Comparison of ENCODE assay signal across 16 cellular contexts in the genomic region with DNA sequence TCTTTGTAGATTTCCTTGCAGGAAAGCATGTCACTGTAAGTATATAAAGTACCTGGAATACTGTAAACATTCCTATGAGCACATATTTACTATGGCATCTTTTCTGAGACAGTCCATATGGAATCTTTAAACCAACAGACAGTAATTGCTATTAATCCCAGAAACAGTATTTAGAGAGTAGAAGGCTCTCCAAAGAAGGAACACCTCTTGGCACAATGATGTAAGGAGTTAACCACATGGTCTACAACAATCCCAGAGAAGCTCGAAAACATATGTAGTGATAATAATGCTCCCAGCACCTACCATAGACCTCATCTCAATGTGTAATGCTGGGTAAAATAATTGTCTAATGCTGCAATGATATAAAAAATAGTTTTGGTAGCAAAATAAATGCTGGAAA. TPM values are rescaled to one million over a fixed set of nuclear protein-coding genes. Genes with fewer than 3 reads are reported as not detected.
DNase-seq lines count a peak whose midpoint lies in the region; ATAC-seq and TF ChIP-seq lines count a peak whose summit lies in the region.
"Had no signal": no experiment of that assay in that cellular context is flagged by ENCODE, and none has a peak within 500 bp of the region (broad histone marks: within the 10 kb centered on the region; RNA-seq: fewer than 3 reads in every experiment).

No MANE protein-coding gene starts in this region.

- H3K9me3 ChIP-seq in heart right ventricle (no peaks in the 10 kb centered on the region), right cardiac atrium (ENCODE audit: control insufficient read depth, low read length) (no peaks in the 10 kb centered on the region)

- peaks cover 0 to 87% (median 2%) of the 10 kb centered on the region in 9 donors for H3K36me3 ChIP-seq in heart right ventricle

- WGBS in heart right ventricle, 2 donors: 38 to 42% methylated on average over 1 of the region's 1 CpG
- WGBS in right cardiac atrium: 53% methylated on average over 1 of the region's 1 CpG

- no peaks in the 10 kb centered on the region for H3K9me3 Mint-ChIP-seq in brain
- no peaks in the 10 kb centered on the region for H3K9me3 Mint-ChIP-seq in activated naive CD8-positive, alpha-beta T cell treated with anti-CD3 and anti-CD28 coated beads for 36 hours
- H3K9me3 Mint-ChIP-seq: CD14-positive monocyte, IgD-negative memory B cell had no signal

- no peak overlapping the region for H3K4me3 ChIP-seq in heart right ventricle
- no peak overlapping the region for H3K4me3 ChIP-seq in right cardiac atrium (ENCODE audit: low read length)
- H3K4me3 ChIP-seq: SK-N-MC had no signal

- ATAC-seq in heart right ventricle (no peak), right cardiac atrium (no peak)

- H3K4me1 ChIP-seq in heart right ventricle: peaks cover 13 to 76% (median 64%) of the 10 kb centered on the region in 9 donors
- H3K4me1 ChIP-seq in right cardiac atrium (ENCODE audit: control insufficient read depth, insufficient read depth, low read length): peaks cover 9% of the 10 kb centered on the region

- H3K27ac ChIP-seq in heart right ventricle (peak overlapping the region in 6 of 10 donors; percentile 4 to 68 (median 58)), right cardiac atrium (ENCODE audit: low read length) (no peak overlapping the region), layer of hippocampus (ENCODE audit: low read depth, low read length) (peak overlapping the region; percentile 81)
- H3K27ac ChIP-seq: SK-N-MC had no signal

- no peaks in the 10 kb centered on the region for H3K27me3 Mint-ChIP-seq in brain
- peaks cover 4% of the 10 kb centered on the region for H3K27me3 Mint-ChIP-seq in activated naive CD8-positive, alpha-beta T cell treated with anti-CD3 and anti-CD28 coated beads for 36 hours
- H3K27me3 Mint-ChIP-seq: IgD-negative memory B cell had no signal

- intact Hi-C loops in heart right ventricle (cut with DNase I) (loop anchor here in 3 of 10 donors (5.0 kb wide), 1 partner anchor 94 kb away; the partner anchor contains the start of gene IL12A (in 3 of the 3)), right cardiac atrium (cut with DNase I) (no loop called here)

- H3K4me3 Mint-ChIP-seq in brain: peak overlapping the region in 1 of 5 experiments; percentile 11
- H3K4me3 Mint-ChIP-seq in activated naive CD8-positive, alpha-beta T cell treated with anti-CD3 and anti-CD28 coated beads for 36 hours: no peak overlapping the region
- H3K4me3 Mint-ChIP-seq: B cell, CD14-positive monocyte, IgD-negative memory B cell had no signal

- no peak for TF ChIP-seq CTCF in heart right ventricle (IDR thresholded peaks at IDR 0.05)
- no peak for TF ChIP-seq CTCF in brain (conservative IDR thresholded peaks at IDR 0.05)

- peak overlapping the region in 4 of 5 experiments; percentile 3 to 92 (median 58) for H3K27ac Mint-ChIP-seq in brain
- H3K27ac Mint-ChIP-seq in activated naive CD8-positive, alpha-beta T cell treated with anti-CD3 and anti-CD28 coated beads for 36 hours: no peak overlapping the region
- H3K27ac Mint-ChIP-seq: B cell, CD14-positive monocyte, IgD-negative memory B cell had no signal

- H3K27me3 ChIP-seq in heart right ventricle: no peaks in the 10 kb centered on the region
- no peaks in the 10 kb centered on the region for H3K27me3 ChIP-seq in right cardiac atrium (ENCODE audit: control insufficient read depth, insufficient read depth)
- no peaks in the 10 kb centered on the region for H3K27me3 ChIP-seq in layer of hippocampus (ENCODE audit: control insufficient read depth, insufficient read depth, low read length)

- DNase-seq in heart right ventricle: no peak
- no peak for DNase-seq in right cardiac atrium
- no peak for DNase-seq in GM19240 (ENCODE audit: insufficient read length, low spot score)
- DNase-seq in NCI-H510A treated with DMSO at 0.1 percent for 48 hours (lab: John Stamatoyannopoulos, UW): no peak
- no peak for DNase-seq in activated naive CD8-positive, alpha-beta T cell treated with anti-CD3 and anti-CD28 coated beads for 36 hours
- DNase-seq: EL, Karpas-422, NCI-H1694, NCI-H2171, NCI-H526 had no signal

- H3K4me1 Mint-ChIP-seq in brain: peaks cover 36% of the 10 kb centered on the region
- H3K4me1 Mint-ChIP-seq in activated naive CD8-positive, alpha-beta T cell treated with anti-CD3 and anti-CD28 coated beads for 36 hours: no peaks in the 10 kb centered on the region
- H3K4me1 Mint-ChIP-seq: B cell, IgD-negative memory B cell had no signal

- H3K36me3 Mint-ChIP-seq in brain: peaks cover 81% of the 10 kb centered on the region
- H3K36me3 Mint-ChIP-seq in activated naive CD8-positive, alpha-beta T cell treated with anti-CD3 and anti-CD28 coated beads for 36 hours: no peaks in the 10 kb centered on the region
- H3K36me3 Mint-ChIP-seq: CD14-positive monocyte, IgD-negative memory B cell had no signal

RNA-seq across cellular contexts. Expression of gene SCHIP1, which starts 53.1 kb away (rescaled TPM):
- total RNA-seq in heart right ventricle: 10 to 100 TPM; 35.4 to 66.2 (median 57.9) TPM
- polyA plus RNA-seq in heart right ventricle: 10 to 100 TPM; 14.8 to 62.5 TPM
- 10 to 100 TPM; 34.7 to 53.7 (median 44.0) TPM for total RNA-seq in right cardiac atrium
- polyA plus RNA-seq in right cardiac atrium: 61.0 TPM
- 51.7 TPM for polyA plus RNA-seq in brain (ENCODE audit: insufficient read depth, low read depth, low replicate concordance)
- not detected for total RNA-seq in activated naive CD8-positive, alpha-beta T cell treated with anti-CD3 and anti-CD28 coated beads for 36 hours
- total RNA-seq: B cell had no signal
- polyA plus RNA-seq: CD14-positive monocyte, IgD-negative memory B cell had no signal

Comparison
In these comparisons a context has a peak if more than half of its experiments do, and no peak if none do; other contexts are left out.
1. RNA of gene SCHIP1, which starts 53.1 kb away (total RNA-seq): 35.4 to 66.2 TPM in heart right ventricle and 34.7 to 53.7 TPM in right cardiac atrium; not detected in activated naive CD8-positive, alpha-beta T cell treated with anti-CD3 and anti-CD28 coated beads for 36 hours; every median in the first group is over 10 times any median in the second.